In genomic region chr20:35339007-35339406, GRCh38 we compare ENCODE assay signal across 15 cellular contexts. TPM values are rescaled to one million over a fixed set of nuclear protein-coding genes. Genes with fewer than 3 reads are reported as not detected.
DNase-seq lines count a peak whose midpoint lies in the region; ATAC-seq and TF ChIP-seq lines count a peak whose summit lies in the region.
"Had no signal": no experiment of that assay in that cellular context is flagged by ENCODE, and none has a peak within 500 bp of the region (broad histone marks: within the 10 kb centered on the region; RNA-seq: fewer than 3 reads in every experiment).

No MANE protein-coding gene starts in this region.

- peak overlapping the region; percentile 43 for H3K27ac ChIP-seq in ACC112 (ENCODE audit: low read depth, low read length)
- H3K27ac ChIP-seq: C4-2B had no signal

- H3K27me3 ChIP-seq in ACC112 (ENCODE audit: insufficient read depth, low read length) (no peaks in the 10 kb centered on the region), kidney epithelial cell (ENCODE audit: control insufficient read depth, insufficient read depth, low read length) (no peaks in the 10 kb centered on the region)

- H3K27me3 Mint-ChIP-seq in brain: no peaks in the 10 kb centered on the region

- no peak overlapping the region for H3K4me3 Mint-ChIP-seq in brain
- H3K4me3 Mint-ChIP-seq: activated naive CD4-positive, alpha-beta T cell treated with anti-CD3 and anti-CD28 coated beads for 36 hours; neural crest cell had no signal

- H3K27ac Mint-ChIP-seq in brain: peak overlapping the region in 3 of 5 experiments; percentile 7 to 49 (median 18)
- H3K27ac Mint-ChIP-seq: activated naive CD4-positive, alpha-beta T cell treated with anti-CD3 and anti-CD28 coated beads for 36 hours had no signal

- H3K9me3 Mint-ChIP-seq in brain: no peaks in the 10 kb centered on the region
- H3K9me3 Mint-ChIP-seq: activated naive CD4-positive, alpha-beta T cell treated with anti-CD3 and anti-CD28 coated beads for 36 hours; neural crest cell had no signal

- no peak overlapping the region for H2AFZ ChIP-seq in ACC112 (ENCODE audit: low read length, unreplicated experiment)

- H3K36me3 ChIP-seq in ACC112 (ENCODE audit: insufficient read depth, low read length): 0 out of 2 replicates have a peak, but pooled peaks cover 6% of the 10 kb centered on the region
- no peaks in the 10 kb centered on the region for H3K36me3 ChIP-seq in kidney epithelial cell (ENCODE audit: control insufficient read depth, insufficient read depth, low read length)

- ATAC-seq in HG02610 (IDR thresholded peaks at IDR 0.05; ENCODE audit: unreplicated experiment): no peak

- H3K4me3 ChIP-seq in ACC112 (ENCODE audit: low read depth, low read length) (no peak overlapping the region), kidney epithelial cell (ENCODE audit: low read depth, low read length) (no peak overlapping the region)

- H3K36me3 Mint-ChIP-seq in brain: peaks cover 11% of the 10 kb centered on the region

- TF ChIP-seq CTCF in brain (conservative IDR thresholded peaks at IDR 0.05) (no peak), kidney epithelial cell (IDR thresholded peaks at IDR 0.05; ENCODE audit: insufficient read depth, low read length, poor library complexity, severe bottlenecking) (no peak)

- peaks cover 6% of the 10 kb centered on the region for H3K4me1 Mint-ChIP-seq in brain

- DNase-seq in HT1080 (ENCODE audit: low read depth): peak; percentile 96
- peak; percentile 65 for DNase-seq in kidney epithelial cell (ENCODE audit: low read depth)
- no peak for DNase-seq in activated CD8-positive, alpha-beta memory T cell treated with anti-CD3 and anti-CD28 coated beads, Interleukin-2, amount 50 U/mL, for 48 hours
- DNase-seq in NOMO-1 treated with dmso at 0.1 percent for 144 hours (lab: John Stamatoyannopoulos, UW; ENCODE audit: unreplicated experiment): no peak
- no peak for DNase-seq in GM19238 (ENCODE audit: insufficient read length, low spot score)
- DNase-seq: activated naive CD4-positive, alpha-beta T cell treated with anti-CD3 and anti-CD28 coated beads for 36 hours; NCI-H2081 treated with DMSO at 0.1 percent for 48 hours; SHP77; stimulated activated CD4-positive, alpha-beta T cell treated with anti-CD3 and anti-CD28 coated beads, Interleukin-2, amount 100 ng/mL, for 24 hours; substantia nigra had no signal

- no peaks in the 10 kb centered on the region for H3K79me2 ChIP-seq in ACC112 (ENCODE audit: control insufficient read depth, insufficient read depth, low read length, unreplicated experiment)

- H3K4me1 ChIP-seq in ACC112 (ENCODE audit: control insufficient read depth, insufficient read depth, low read length, unreplicated experiment): peaks cover 30% of the 10 kb centered on the region

RNA-seq across cellular contexts. Expression of gene FAM83C, which starts 46.8 kb away (rescaled TPM):
- not detected in 2 replicates for total RNA-seq in HT1080 (2014; rRNA removed; shearing (Covaris generic))
- 0.02 TPM in 1 of 2 replicates, not detected in the other for polyA plus RNA-seq in HT1080 (2015; cell fraction: cytosol; rRNA removed)
- 0.05 TPM in 1 of 2 replicates, not detected in the other for polyA plus RNA-seq in HT1080 (2015; cell fraction: nucleus; rRNA removed)
- not detected for polyA plus RNA-seq in brain (ENCODE audit: insufficient read depth, low read depth, low replicate concordance)
- total RNA-seq in kidney epithelial cell: not detected in 2 replicates
- total RNA-seq: activated naive CD4-positive, alpha-beta T cell treated with anti-CD3 and anti-CD28 coated beads for 36 hours; neural crest cell had no signal

RNA-seq across cellular contexts. Expression of gene EIF6, which starts 54.4 kb away (rescaled TPM):
- 516 and 620 TPM in 2 replicates for total RNA-seq in HT1080 (2014; rRNA removed; shearing (Covaris generic))
- polyA plus RNA-seq in HT1080 (2015; cell fraction: cytosol; rRNA removed): 246 and 320 TPM in 2 replicates
- polyA plus RNA-seq in HT1080 (2015; cell fraction: nucleus; rRNA removed): 273 and 299 TPM in 2 replicates
- 226 TPM for polyA plus RNA-seq in brain (ENCODE audit: insufficient read depth, low read depth, low replicate concordance)
- total RNA-seq in kidney epithelial cell: 284 and 332 TPM in 2 replicates

Comparison
In these comparisons a context has a peak if more than half of its experiments do, and no peak if none do; other contexts are left out.
1. DNase-seq: peak in HT1080 (single experiment) and kidney epithelial cell (single experiment); none in activated CD8-positive, alpha-beta memory T cell treated with anti-CD3 and anti-CD28 coated beads, Interleukin-2, amount 50 U/mL, for 48 hours (single experiment), NOMO-1 treated with dmso at 0.1 percent for 144 hours (single experiment) and GM19238 (single experiment).